24 cellular contexts compared by ENCODE assay signal in the genomic region with DNA sequence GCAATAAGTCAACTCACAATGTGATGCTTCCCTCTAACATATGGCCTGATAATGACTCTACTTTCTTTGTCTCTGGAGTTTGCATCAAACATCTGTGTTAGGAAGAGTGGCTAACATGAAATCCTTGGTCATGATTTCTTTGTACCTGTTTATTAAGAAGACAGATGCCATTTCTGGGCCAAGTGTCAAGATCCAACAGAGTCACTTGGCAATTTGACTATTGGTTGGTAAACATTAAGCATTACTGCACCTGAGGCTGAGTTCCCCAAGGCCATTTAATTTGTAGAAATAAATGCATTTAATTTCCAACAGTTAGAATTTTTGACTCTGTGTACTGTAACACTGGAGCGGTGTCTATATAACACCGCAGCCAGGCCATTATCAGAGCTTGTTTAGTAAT.
"Had no signal": no experiment of that assay in that cellular context is flagged by ENCODE, and none has a peak within 500 bp of the region (broad histone marks: within the 10 kb centered on the region; RNA-seq: fewer than 3 reads in every experiment).

No MANE protein-coding gene starts in this region.

- H3K4me3 Mint-ChIP-seq: natural killer cell treated with Interleukin-12 subunit alpha and Interleukin-12 subunit beta and Interleukin-15 and Interleukin-18, amount 100 ng/mL, for 72 hours; nephron progenitor cell; neural crest cell; stimulated activated effector memory CD8-positive, alpha-beta T cell treated with anti-CD3 and anti-CD28 coated beads, Interleukin-12 subunit alpha, Interleukin-12 subunit beta, amount 100 ng/mL, for 72 hours; stimulated activated naive B cell treated with anti-CD40 and anti-IgM and Interleukin-4, amounts not matched to agents 10 μg/mL and 1 μg/mL and 100 μg/mL, for 72 hours; stimulated activated naive CD8-positive, alpha-beta T cell treated with anti-CD3 and anti-CD28 coated beads, Interleukin-15, Interleukin-2, amounts not matched to agents 100 ng/mL and 50 ng/mL, for 24 hours had no signal

- H3K36me3 Mint-ChIP-seq: natural killer cell treated with Interleukin-12 subunit alpha and Interleukin-12 subunit beta and Interleukin-15 and Interleukin-18, amount 100 ng/mL, for 72 hours; stimulated activated effector memory CD8-positive, alpha-beta T cell treated with anti-CD3 and anti-CD28 coated beads, Interleukin-12 subunit alpha, Interleukin-12 subunit beta, amount 100 ng/mL, for 72 hours; stimulated activated naive B cell treated with anti-CD40 and anti-IgM and Interleukin-4, amounts not matched to agents 10 μg/mL and 1 μg/mL and 100 μg/mL, for 72 hours had no signal

- DNase-seq: nephron progenitor cell; nucleus accumbens; pancreas; posterior cingulate gyrus; psoas muscle; right cardiac atrium; right lobe of liver; sigmoid colon; small intestine; stimulated activated CD4-positive, alpha-beta T cell treated with anti-CD3 and anti-CD28 coated beads, Interleukin-15, amount 100 ng/mL, for 24 hours; stimulated activated CD4-positive, alpha-beta T cell treated with anti-CD3 and anti-CD28 coated beads, Interleukin-2, amount 100 ng/mL, for 24 hours; stimulated activated CD4-positive, alpha-beta T cell treated with anti-CD3 and anti-CD28 coated beads, Interleukin-2, amount 100 ng/mL, for 48 hours; stimulated activated CD4-positive, alpha-beta T cell treated with anti-CD3 and anti-CD28 coated beads, Interleukin-4, amount 100 ng/mL, for 24 hours; stimulated activated naive B cell treated with anti-CD40 and anti-IgM and Interleukin-4, amounts not matched to agents 10 μg/mL and 1 μg/mL and 100 μg/mL, for 72 hours; stimulated activated naive CD4-positive, alpha-beta T cell treated with Interleukin-2 at 50 U/mL for 16 hours; stomach; thyroid gland; trophoblast cell; upper lobe of left lung had no signal

- H3K27ac Mint-ChIP-seq: natural killer cell treated with Interleukin-12 subunit alpha and Interleukin-12 subunit beta and Interleukin-15 and Interleukin-18, amount 100 ng/mL, for 72 hours; nephron progenitor cell; progenitor cell of endocrine pancreas; stimulated activated effector memory CD8-positive, alpha-beta T cell treated with anti-CD3 and anti-CD28 coated beads, Interleukin-12 subunit alpha, Interleukin-12 subunit beta, amount 100 ng/mL, for 72 hours; stimulated activated naive B cell treated with anti-CD40 and anti-IgM and Interleukin-4, amounts not matched to agents 10 μg/mL and 1 μg/mL and 100 μg/mL, for 72 hours; stimulated activated naive CD8-positive, alpha-beta T cell treated with anti-CD3 and anti-CD28 coated beads, Interleukin-15, Interleukin-2, amounts not matched to agents 100 ng/mL and 50 ng/mL, for 24 hours had no signal

- ATAC-seq: natural killer cell treated with Interleukin-12 subunit alpha and Interleukin-12 subunit beta and Interleukin-15 and Interleukin-18, amount 100 ng/mL, for 72 hours; pancreas; psoas muscle; right cardiac atrium; right lobe of liver; stimulated activated effector memory CD8-positive, alpha-beta T cell treated with anti-CD3 and anti-CD28 coated beads, Interleukin-12 subunit alpha, Interleukin-12 subunit beta, amount 100 ng/mL, for 72 hours; stimulated activated naive B cell treated with anti-CD40 and anti-IgM and Interleukin-4, amounts not matched to agents 10 μg/mL and 1 μg/mL and 100 μg/mL, for 72 hours had no signal

- H3K27me3 Mint-ChIP-seq: natural killer cell treated with Interleukin-12 subunit alpha and Interleukin-12 subunit beta and Interleukin-15 and Interleukin-18, amount 100 ng/mL, for 72 hours; stimulated activated naive B cell treated with anti-CD40 and anti-IgM and Interleukin-4, amounts not matched to agents 10 μg/mL and 1 μg/mL and 100 μg/mL, for 72 hours; stimulated activated naive CD8-positive, alpha-beta T cell treated with anti-CD3 and anti-CD28 coated beads, Interleukin-15, Interleukin-2, amounts not matched to agents 100 ng/mL and 50 ng/mL, for 24 hours had no signal

- H3K4me1 Mint-ChIP-seq: neural crest cell; stimulated activated effector memory CD8-positive, alpha-beta T cell treated with anti-CD3 and anti-CD28 coated beads, Interleukin-12 subunit alpha, Interleukin-12 subunit beta, amount 100 ng/mL, for 72 hours; stimulated activated naive B cell treated with anti-CD40 and anti-IgM and Interleukin-4, amounts not matched to agents 10 μg/mL and 1 μg/mL and 100 μg/mL, for 72 hours had no signal
